Comparison of ENCODE assay signal across 8 cellular contexts in genomic region chr14:68232643-68233055, GRCh38.
DNase-seq lines count a peak whose midpoint lies in the region; ATAC-seq, FAIRE-seq and TF ChIP-seq lines count a peak whose summit lies in the region.

No MANE protein-coding gene starts in this region.

- peaks cover 1% of the 10 kb centered on the region for H3K36me3 Mint-ChIP-seq in astrocyte (ENCODE audit: low read depth, unreplicated experiment)

- H3K27me3 Mint-ChIP-seq in astrocyte (ENCODE audit: low read depth, unreplicated experiment): no peaks in the 10 kb centered on the region

- ATAC-seq in GM21381 (IDR thresholded peaks at IDR 0.05; ENCODE audit: unreplicated experiment): peak; percentile 82
- peak; percentile 93 for ATAC-seq in thoracic aorta (ENCODE audit: insufficient number of reproducible peaks, low FRiP score, low read depth)

- H3K9me3 Mint-ChIP-seq in astrocyte (ENCODE audit: unreplicated experiment): no peaks in the 10 kb centered on the region

- DNase-seq in GM03348 (ENCODE audit: low spot score) (peak; percentile 80), HS-27A (ENCODE audit: low read depth) (peak; percentile 97), astrocyte (ENCODE audit: low read depth) (peak; percentile 100), left kidney (ENCODE audit: low read depth, low spot score) (peak; percentile 85), thoracic aorta (ENCODE audit: low spot score) (no peak), middle frontal gyrus (ENCODE audit: extremely low spot score, low spot score) (no peak), HuH-7.5 (ENCODE audit: low spot score) (no peak)

- TF ChIP-seq CTCF in astrocyte (IDR thresholded peaks at IDR 0.05; ENCODE audit: insufficient read depth, low read depth, low read length) (no peak), thoracic aorta (IDR thresholded peaks at IDR 0.05) (no peak)

- H3K4me1 Mint-ChIP-seq in astrocyte (ENCODE audit: low read depth, unreplicated experiment): peaks cover 4% of the 10 kb centered on the region

- H3K4me3 Mint-ChIP-seq in astrocyte (ENCODE audit: unreplicated experiment): no peak overlapping the region

- no peak overlapping the region for H3K4me3 ChIP-seq in astrocyte (ENCODE audit: insufficient read depth, low read depth, low read length)
- H3K4me3 ChIP-seq in thoracic aorta: no peak overlapping the region

- FAIRE-seq in astrocyte (lab: Jason Lieb, UNC): peak; percentile 94

- H2AFZ ChIP-seq in astrocyte (ENCODE audit: low read depth, low read length): no peak overlapping the region

- H3K27ac ChIP-seq in astrocyte (ENCODE audit: low read depth, low read length) (peak overlapping the region; percentile 94), thoracic aorta (peak overlapping the region; percentile 57 to 76)

- no peaks in the 10 kb centered on the region for H3K27me3 ChIP-seq in astrocyte (ENCODE audit: insufficient read depth, low read length)
- H3K27me3 ChIP-seq in thoracic aorta (replicated peaks; ENCODE audit: insufficient read depth): no peaks in the 10 kb centered on the region

- no peak overlapping the region for H3K27ac Mint-ChIP-seq in astrocyte (ENCODE audit: unreplicated experiment)

- no peaks in the 10 kb centered on the region for H3K79me2 ChIP-seq in astrocyte (ENCODE audit: insufficient read depth, low read length)

- H3K4me1 ChIP-seq in astrocyte (ENCODE audit: insufficient read depth, low read length) (peaks cover 36% of the 10 kb centered on the region), thoracic aorta (ENCODE audit: control insufficient read depth in 1 of 2, low read depth in 2 of 2) (peaks cover 14 to 33% of the 10 kb centered on the region in 2 donors)

- H3K9me3 ChIP-seq in astrocyte (ENCODE audit: insufficient read depth, low read depth, low read length) (no peaks in the 10 kb centered on the region), thoracic aorta (no peaks in the 10 kb centered on the region)

- no peaks in the 10 kb centered on the region for H4K20me1 ChIP-seq in astrocyte (ENCODE audit: insufficient read depth, low read length)

- peak overlapping the region; percentile 66 for H3K9ac ChIP-seq in astrocyte (ENCODE audit: low read length)

- peak overlapping the region; percentile 62 for H3K4me2 ChIP-seq in astrocyte (ENCODE audit: low read length)

- H3K36me3 ChIP-seq in astrocyte (ENCODE audit: insufficient read depth, low read length) (no peaks in the 10 kb centered on the region), thoracic aorta (no peaks in the 10 kb centered on the region)

Comparison
In these comparisons a context has a peak if more than half of its experiments do, and no peak if none do; other contexts are left out.
1. DNase-seq: peak in GM03348 (single experiment), HS-27A (single experiment), astrocyte (single experiment) and left kidney (single experiment); none in thoracic aorta (single experiment), middle frontal gyrus (single experiment) and HuH-7.5 (single experiment).